In genomic region chr6:18352001-18352400, GRCh38 we compare ENCODE assay signal across 13 cellular contexts.
"Had no signal": no experiment of that assay in that cellular context is flagged by ENCODE, and none has a peak within 500 bp of the region (broad histone marks: within the 10 kb centered on the region; RNA-seq: fewer than 3 reads in every experiment).

No MANE protein-coding gene starts in this region.

- H3K27ac Mint-ChIP-seq: naive thymus-derived CD4-positive, alpha-beta T cell; nephron progenitor cell had no signal

- DNase-seq: erythroblast; kidney glomerular epithelial cell; naive thymus-derived CD4-positive, alpha-beta T cell; nephron progenitor cell; psoas muscle; retina; stimulated activated CD4-positive, alpha-beta T cell treated with anti-CD3 and anti-CD28 coated beads, Interleukin-12 subunit alpha, Interleukin-12 subunit beta, amount 100 ng/mL, for 4 hours; stimulated activated naive CD4-positive, alpha-beta T cell; stomach; substantia nigra; trophoblast cell had no signal

- H3K27me3 ChIP-seq: neutrophil, stomach had no signal

- H3K9me3 ChIP-seq: neutrophil, psoas muscle, stomach had no signal

- H3K27ac ChIP-seq: neutrophil, psoas muscle, stomach had no signal

- H3K4me1 Mint-ChIP-seq: nephron progenitor cell had no signal

- H3K4me3 Mint-ChIP-seq: naive thymus-derived CD4-positive, alpha-beta T cell; nephron progenitor cell had no signal

- H3K36me3 ChIP-seq: neutrophil, stomach had no signal

- ATAC-seq: naive thymus-derived CD4-positive, alpha-beta T cell; psoas muscle; sciatic nerve had no signal

- H3K4me3 ChIP-seq: psoas muscle, stomach had no signal

- H3K4me1 ChIP-seq: stomach had no signal
